7 cellular contexts compared by ENCODE assay signal in genomic region chr2:151827564-151828142, GRCh38. TPM values are rescaled to one million over a fixed set of nuclear protein-coding genes. Genes with fewer than 3 reads are reported as not detected.
DNase-seq lines count a peak whose midpoint lies in the region; ATAC-seq, FAIRE-seq and TF ChIP-seq lines count a peak whose summit lies in the region.

No MANE protein-coding gene starts in this region.

- peak; percentile 58 for FAIRE-seq in GM12892 (lab: Jason Lieb, UNC)

- TF ChIP-seq POLR2A in GM12892 (IDR thresholded peaks at IDR 0.05; ENCODE audit: low read depth, low read length), result no peak

- ATAC-seq in GM21786 (IDR thresholded peaks at IDR 0.05; ENCODE audit: unreplicated experiment) (peak; percentile 11), omental fat pad (ENCODE audit: low FRiP score) (peak; percentile 53)

- DNase-seq in GM12892 (ENCODE audit: insufficient read length), result no peak
- DNase-seq in Kasumi-1 (lab: John Stamatoyannopoulos, UW), result peak; percentile 39 to 58
- peak; percentile 5 for DNase-seq in activated T-helper 1 cell treated with Interleukin-2 at 50 U/mL for 16 hours (ENCODE audit: low read depth)
- DNase-seq in germinal center (ENCODE audit: low spot score), result peak; percentile 17
- peak; percentile 25 for DNase-seq in omental fat pad (ENCODE audit: low spot score)
- DNase-seq in NCI-H1930 (lab: John Stamatoyannopoulos, UW), result no peak

- TF ChIP-seq CTCF in omental fat pad (IDR thresholded peaks at IDR 0.05), result no peak

RNA-seq across cellular contexts. Expression of gene ARL5A, which starts 0.6 kb away (rescaled TPM):
- 55.2 TPM for polyA plus RNA-seq in GM12892 (2012; ENCODE audit: missing spikeins)
- total RNA-seq in omental fat pad, result 10 to 100 TPM; 44.2 to 63.5 (median 55.0) TPM

Comparison
In these comparisons a context has a peak if more than half of its experiments do, and no peak if none do; other contexts are left out.
1. DNase-seq: peak in Kasumi-1 (2 of 2), activated T-helper 1 cell treated with Interleukin-2 at 50 U/mL for 16 hours (single experiment), germinal center (single experiment) and omental fat pad (single experiment); none in GM12892 (single experiment) and NCI-H1930 (0 of 2).